1 cellular context compared by ENCODE assay signal in the genomic region with DNA sequence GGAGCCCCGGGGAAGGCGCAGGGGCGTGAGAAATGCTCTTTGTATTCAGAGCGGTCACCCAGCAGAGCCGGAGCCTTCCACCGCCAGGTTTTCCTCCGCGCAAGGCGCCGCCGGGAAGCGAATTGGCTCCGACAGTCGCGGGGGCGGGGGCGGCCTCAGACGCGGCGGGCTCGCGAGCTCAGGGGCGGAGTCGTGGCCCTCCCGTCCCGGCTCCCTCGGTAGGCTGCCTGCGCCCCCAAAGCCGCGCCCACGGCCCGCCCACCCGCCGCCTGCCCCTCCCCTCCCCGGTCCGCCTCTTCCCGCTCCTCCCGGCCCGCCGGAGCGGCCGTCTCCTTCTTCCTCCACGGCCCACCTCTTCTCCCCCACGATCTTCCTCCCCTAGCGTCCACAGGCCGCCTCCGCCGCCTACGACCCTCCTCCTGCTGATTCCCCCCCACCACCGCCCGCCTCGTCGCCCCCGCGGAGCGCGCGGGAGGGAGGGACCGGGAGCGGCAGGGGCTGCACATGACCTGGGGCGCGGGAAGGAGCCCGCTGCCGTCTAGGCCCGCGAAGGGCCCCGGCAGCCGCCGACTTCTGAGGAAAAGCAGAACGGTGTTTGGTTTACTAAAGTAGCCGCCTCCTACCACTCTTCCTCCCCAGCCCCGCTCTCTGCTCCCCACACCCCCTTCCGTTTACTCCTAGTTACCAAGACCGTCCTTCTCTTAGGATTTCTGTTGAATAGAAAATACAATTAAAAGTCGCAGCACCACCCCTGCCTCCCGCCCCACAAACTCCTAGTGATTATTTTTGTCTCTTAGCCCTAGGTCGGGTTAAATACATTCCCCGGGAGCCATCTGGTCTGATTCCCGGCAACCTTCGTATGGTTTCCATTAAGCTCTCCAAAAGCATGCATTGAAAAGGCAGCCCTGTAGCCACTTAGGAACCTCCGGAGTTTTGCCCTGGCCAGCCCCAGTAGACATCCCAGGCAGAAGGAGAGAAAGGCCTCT.
TF ChIP-seq lines count a peak whose summit lies in the region.

No MANE protein-coding gene starts in this region.

TF ChIP-seq in GM12878, 131 proteins besides CTCF, POLR2A, EP300 and RAD21 (continued from another document and continues in another):
- TF ChIP-seq, protein P1, sequence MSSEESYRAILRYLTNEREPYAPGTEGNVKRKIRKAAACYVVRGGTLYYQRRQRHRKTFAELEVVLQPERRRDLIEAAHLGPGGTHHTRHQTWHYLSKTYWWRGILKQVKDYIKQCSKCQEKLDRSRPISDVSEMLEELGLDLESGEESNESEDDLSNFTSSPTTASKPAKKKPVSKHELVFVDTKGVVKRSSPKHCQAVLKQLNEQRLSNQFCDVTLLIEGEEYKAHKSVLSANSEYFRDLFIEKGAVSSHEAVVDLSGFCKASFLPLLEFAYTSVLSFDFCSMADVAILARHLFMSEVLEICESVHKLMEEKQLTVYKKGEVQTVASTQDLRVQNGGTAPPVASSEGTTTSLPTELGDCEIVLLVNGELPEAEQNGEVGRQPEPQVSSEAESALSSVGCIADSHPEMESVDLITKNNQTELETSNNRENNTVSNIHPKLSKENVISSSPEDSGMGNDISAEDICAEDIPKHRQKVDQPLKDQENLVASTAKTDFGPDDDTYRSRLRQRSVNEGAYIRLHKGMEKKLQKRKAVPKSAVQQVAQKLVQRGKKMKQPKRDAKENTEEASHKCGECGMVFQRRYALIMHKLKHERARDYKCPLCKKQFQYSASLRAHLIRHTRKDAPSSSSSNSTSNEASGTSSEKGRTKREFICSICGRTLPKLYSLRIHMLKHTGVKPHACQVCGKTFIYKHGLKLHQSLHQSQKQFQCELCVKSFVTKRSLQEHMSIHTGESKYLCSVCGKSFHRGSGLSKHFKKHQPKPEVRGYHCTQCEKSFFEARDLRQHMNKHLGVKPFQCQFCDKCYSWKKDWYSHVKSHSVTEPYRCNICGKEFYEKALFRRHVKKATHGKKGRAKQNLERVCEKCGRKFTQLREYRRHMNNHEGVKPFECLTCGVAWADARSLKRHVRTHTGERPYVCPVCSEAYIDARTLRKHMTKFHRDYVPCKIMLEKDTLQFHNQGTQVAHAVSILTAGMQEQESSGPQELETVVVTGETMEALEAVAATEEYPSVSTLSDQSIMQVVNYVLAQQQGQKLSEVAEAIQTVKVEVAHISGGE (CRISPR knock-in tag; IDR thresholded peaks at IDR 0.05) = no peak
- TF ChIP-seq NR2F1 (conservative IDR thresholded peaks at IDR 0.05) = no peak
- TF ChIP-seq, protein P2, sequence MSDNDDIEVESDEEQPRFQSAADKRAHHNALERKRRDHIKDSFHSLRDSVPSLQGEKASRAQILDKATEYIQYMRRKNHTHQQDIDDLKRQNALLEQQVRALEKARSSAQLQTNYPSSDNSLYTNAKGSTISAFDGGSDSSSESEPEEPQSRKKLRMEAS (IDR thresholded peaks at IDR 0.05; ENCODE audit: low read depth, low read length) = no peak; the same call in 1 of the 2 replicates
- no peak for TF ChIP-seq FOXK2 (IDR thresholded peaks at IDR 0.05)
- no peak for TF ChIP-seq POU2F2 (IDR thresholded peaks at IDR 0.05; ENCODE audit: borderline replicate concordance, low read depth, low read length)
- TF ChIP-seq SRF (IDR thresholded peaks at IDR 0.05; ENCODE audit: low read depth in 2 of 2, low read length in 2 of 2) = no peak
- TF ChIP-seq SPI1 (IDR thresholded peaks at IDR 0.05; ENCODE audit: borderline replicate concordance, insufficient read depth, low read depth, low read length) = no peak
- no peak for TF ChIP-seq HDAC2 (IDR thresholded peaks at IDR 0.05)
- no peak for TF ChIP-seq KDM1A (IDR thresholded peaks at IDR 0.05; ENCODE audit: borderline replicate concordance)
- no peak for TF ChIP-seq KLF5 (IDR thresholded peaks at IDR 0.05; ENCODE audit: partially characterized antibody)
- TF ChIP-seq POLR2AphosphoS2 (IDR thresholded peaks at IDR 0.05; ENCODE audit: low read depth, low read length) = no peak
- TF ChIP-seq DPF2 (IDR thresholded peaks at IDR 0.05) = no peak
- no peak for TF ChIP-seq CBX5 (IDR thresholded peaks at IDR 0.05; ENCODE audit: low read depth)
- TF ChIP-seq PAX8 (IDR thresholded peaks at IDR 0.05) = no peak
- TF ChIP-seq, protein P3, sequence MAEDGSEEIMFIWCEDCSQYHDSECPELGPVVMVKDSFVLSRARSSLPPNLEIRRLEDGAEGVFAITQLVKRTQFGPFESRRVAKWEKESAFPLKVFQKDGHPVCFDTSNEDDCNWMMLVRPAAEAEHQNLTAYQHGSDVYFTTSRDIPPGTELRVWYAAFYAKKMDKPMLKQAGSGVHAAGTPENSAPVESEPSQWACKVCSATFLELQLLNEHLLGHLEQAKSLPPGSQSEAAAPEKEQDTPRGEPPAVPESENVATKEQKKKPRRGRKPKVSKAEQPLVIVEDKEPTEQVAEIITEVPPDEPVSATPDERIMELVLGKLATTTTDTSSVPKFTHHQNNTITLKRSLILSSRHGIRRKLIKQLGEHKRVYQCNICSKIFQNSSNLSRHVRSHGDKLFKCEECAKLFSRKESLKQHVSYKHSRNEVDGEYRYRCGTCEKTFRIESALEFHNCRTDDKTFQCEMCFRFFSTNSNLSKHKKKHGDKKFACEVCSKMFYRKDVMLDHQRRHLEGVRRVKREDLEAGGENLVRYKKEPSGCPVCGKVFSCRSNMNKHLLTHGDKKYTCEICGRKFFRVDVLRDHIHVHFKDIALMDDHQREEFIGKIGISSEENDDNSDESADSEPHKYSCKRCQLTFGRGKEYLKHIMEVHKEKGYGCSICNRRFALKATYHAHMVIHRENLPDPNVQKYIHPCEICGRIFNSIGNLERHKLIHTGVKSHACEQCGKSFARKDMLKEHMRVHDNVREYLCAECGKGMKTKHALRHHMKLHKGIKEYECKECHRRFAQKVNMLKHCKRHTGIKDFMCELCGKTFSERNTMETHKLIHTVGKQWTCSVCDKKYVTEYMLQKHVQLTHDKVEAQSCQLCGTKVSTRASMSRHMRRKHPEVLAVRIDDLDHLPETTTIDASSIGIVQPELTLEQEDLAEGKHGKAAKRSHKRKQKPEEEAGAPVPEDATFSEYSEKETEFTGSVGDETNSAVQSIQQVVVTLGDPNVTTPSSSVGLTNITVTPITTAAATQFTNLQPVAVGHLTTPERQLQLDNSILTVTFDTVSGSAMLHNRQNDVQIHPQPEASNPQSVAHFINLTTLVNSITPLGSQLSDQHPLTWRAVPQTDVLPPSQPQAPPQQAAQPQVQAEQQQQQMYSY (CRISPR knock-in tag; IDR thresholded peaks at IDR 0.05) = no peak
- no peak for TF ChIP-seq ASH2L (IDR thresholded peaks at IDR 0.05; ENCODE audit: borderline replicate concordance, low read depth)
- TF ChIP-seq YBX1 (IDR thresholded peaks at IDR 0.05) = no peak
- TF ChIP-seq MYB (IDR thresholded peaks at IDR 0.05; ENCODE audit: borderline replicate concordance, low read depth, low read length) = no peak
- TF ChIP-seq PAX5 (IDR thresholded peaks at IDR 0.05; ENCODE audit: borderline replicate concordance, low read depth, low read length) = no peak
- TF ChIP-seq, protein P4, sequence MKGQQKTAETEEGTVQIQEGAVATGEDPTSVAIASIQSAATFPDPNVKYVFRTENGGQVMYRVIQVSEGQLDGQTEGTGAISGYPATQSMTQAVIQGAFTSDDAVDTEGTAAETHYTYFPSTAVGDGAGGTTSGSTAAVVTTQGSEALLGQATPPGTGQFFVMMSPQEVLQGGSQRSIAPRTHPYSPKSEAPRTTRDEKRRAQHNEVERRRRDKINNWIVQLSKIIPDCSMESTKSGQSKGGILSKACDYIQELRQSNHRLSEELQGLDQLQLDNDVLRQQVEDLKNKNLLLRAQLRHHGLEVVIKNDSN (IDR thresholded peaks at IDR 0.05; ENCODE audit: borderline replicate concordance, extremely low read length, insufficient read depth, low read depth, low read length) = peak; percentile 45
- TF ChIP-seq ZSCAN29 (IDR thresholded peaks at IDR 0.05) = no peak
- TF ChIP-seq SREBF2 (IDR thresholded peaks at IDR 0.05; ENCODE audit: low read length) = no peak
- TF ChIP-seq, protein P5, sequence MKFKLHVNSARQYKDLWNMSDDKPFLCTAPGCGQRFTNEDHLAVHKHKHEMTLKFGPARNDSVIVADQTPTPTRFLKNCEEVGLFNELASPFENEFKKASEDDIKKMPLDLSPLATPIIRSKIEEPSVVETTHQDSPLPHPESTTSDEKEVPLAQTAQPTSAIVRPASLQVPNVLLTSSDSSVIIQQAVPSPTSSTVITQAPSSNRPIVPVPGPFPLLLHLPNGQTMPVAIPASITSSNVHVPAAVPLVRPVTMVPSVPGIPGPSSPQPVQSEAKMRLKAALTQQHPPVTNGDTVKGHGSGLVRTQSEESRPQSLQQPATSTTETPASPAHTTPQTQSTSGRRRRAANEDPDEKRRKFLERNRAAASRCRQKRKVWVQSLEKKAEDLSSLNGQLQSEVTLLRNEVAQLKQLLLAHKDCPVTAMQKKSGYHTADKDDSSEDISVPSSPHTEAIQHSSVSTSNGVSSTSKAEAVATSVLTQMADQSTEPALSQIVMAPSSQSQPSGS (IDR thresholded peaks at IDR 0.05; ENCODE audit: low read length) = no peak
- TF ChIP-seq MYC (IDR thresholded peaks at IDR 0.05; ENCODE audit: insufficient read depth, insufficient read length, insufficient replicate concordance, low read length, severe bottlenecking) = no peak
- TF ChIP-seq PML (IDR thresholded peaks at IDR 0.05; ENCODE audit: low read length) = no peak
- TF ChIP-seq, protein P6, sequence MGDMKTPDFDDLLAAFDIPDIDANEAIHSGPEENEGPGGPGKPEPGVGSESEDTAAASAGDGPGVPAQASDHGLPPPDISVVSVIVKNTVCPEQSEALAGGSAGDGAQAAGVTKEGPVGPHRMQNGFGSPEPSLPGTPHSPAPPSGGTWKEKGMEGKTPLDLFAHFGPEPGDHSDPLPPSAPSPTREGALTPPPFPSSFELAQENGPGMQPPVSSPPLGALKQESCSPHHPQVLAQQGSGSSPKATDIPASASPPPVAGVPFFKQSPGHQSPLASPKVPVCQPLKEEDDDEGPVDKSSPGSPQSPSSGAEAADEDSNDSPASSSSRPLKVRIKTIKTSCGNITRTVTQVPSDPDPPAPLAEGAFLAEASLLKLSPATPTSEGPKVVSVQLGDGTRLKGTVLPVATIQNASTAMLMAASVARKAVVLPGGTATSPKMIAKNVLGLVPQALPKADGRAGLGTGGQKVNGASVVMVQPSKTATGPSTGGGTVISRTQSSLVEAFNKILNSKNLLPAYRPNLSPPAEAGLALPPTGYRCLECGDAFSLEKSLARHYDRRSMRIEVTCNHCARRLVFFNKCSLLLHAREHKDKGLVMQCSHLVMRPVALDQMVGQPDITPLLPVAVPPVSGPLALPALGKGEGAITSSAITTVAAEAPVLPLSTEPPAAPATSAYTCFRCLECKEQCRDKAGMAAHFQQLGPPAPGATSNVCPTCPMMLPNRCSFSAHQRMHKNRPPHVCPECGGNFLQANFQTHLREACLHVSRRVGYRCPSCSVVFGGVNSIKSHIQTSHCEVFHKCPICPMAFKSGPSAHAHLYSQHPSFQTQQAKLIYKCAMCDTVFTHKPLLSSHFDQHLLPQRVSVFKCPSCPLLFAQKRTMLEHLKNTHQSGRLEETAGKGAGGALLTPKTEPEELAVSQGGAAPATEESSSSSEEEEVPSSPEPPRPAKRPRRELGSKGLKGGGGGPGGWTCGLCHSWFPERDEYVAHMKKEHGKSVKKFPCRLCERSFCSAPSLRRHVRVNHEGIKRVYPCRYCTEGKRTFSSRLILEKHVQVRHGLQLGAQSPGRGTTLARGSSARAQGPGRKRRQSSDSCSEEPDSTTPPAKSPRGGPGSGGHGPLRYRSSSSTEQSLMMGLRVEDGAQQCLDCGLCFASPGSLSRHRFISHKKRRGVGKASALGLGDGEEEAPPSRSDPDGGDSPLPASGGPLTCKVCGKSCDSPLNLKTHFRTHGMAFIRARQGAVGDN (IDR thresholded peaks at IDR 0.05) = peak; percentile 38; the same call in 1 of the 2 replicates
- peak; percentile 53 for TF ChIP-seq SP1 (IDR thresholded peaks at IDR 0.05; ENCODE audit: low read depth, low read length)
- no peak for TF ChIP-seq BRCA1 (IDR thresholded peaks at IDR 0.05; ENCODE audit: low read depth, low read length)
- TF ChIP-seq BHLHE40 (IDR thresholded peaks at IDR 0.05; ENCODE audit: borderline replicate concordance in 1 of 2, low read depth in 2 of 2, low read length in 1 of 2) = peak; percentile 71 to 87; a peak in 3 of 4 replicates
- TF ChIP-seq, protein P7, sequence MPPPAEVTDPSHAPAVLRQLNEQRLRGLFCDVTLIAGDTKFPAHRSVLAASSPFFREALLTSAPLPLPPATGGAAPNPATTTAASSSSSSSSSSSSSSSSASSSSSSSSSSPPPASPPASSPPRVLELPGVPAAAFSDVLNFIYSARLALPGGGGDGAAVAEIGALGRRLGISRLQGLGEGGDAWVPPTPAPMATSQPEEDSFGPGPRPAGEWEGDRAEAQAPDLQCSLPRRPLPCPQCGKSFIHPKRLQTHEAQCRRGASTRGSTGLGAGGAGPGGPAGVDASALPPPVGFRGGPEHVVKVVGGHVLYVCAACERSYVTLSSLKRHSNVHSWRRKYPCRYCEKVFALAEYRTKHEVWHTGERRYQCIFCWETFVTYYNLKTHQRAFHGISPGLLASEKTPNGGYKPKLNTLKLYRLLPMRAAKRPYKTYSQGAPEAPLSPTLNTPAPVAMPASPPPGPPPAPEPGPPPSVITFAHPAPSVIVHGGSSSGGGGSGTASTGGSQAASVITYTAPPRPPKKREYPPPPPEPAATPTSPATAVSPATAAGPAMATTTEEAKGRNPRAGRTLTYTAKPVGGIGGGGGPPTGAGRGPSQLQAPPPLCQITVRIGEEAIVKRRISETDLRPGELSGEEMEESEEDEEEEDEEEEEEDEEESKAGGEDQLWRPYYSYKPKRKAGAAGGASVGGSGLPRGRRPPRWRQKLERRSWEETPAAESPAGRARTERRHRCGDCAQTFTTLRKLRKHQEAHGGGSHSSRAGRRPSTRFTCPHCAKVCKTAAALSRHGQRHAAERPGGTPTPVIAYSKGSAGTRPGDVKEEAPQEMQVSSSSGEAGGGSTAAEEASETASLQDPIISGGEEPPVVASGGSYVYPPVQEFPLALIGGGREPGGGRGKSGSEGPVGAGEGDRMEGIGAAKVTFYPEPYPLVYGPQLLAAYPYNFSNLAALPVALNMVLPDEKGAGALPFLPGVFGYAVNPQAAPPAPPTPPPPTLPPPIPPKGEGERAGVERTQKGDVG (CRISPR knock-in tag; IDR thresholded peaks at IDR 0.05) = no peak
- TF ChIP-seq SMAD5 (IDR thresholded peaks at IDR 0.05; ENCODE audit: low read depth) = no peak
- no peak for TF ChIP-seq NR2C1 (IDR thresholded peaks at IDR 0.05)
- TF ChIP-seq JUND (IDR thresholded peaks at IDR 0.05; ENCODE audit: low read depth, low read length) = no peak
- no peak for TF ChIP-seq ATF7 (IDR thresholded peaks at IDR 0.05; ENCODE audit: low read depth)
- peak; percentile 32; the same call in 1 of the 2 replicates for TF ChIP-seq RB1 (IDR thresholded peaks at IDR 0.05; ENCODE audit: borderline replicate concordance)
- no peak for TF ChIP-seq ESRRA (IDR thresholded peaks at IDR 0.05; ENCODE audit: low read length)
- no peak for TF ChIP-seq SMC3 (IDR thresholded peaks at IDR 0.05; ENCODE audit: borderline replicate concordance, low read length)
- TF ChIP-seq CREM (IDR thresholded peaks at IDR 0.05; ENCODE audit: low read depth) = no peak
- TF ChIP-seq SUZ12 (IDR thresholded peaks at IDR 0.05; ENCODE audit: unreplicated experiment) = no peak
- TF ChIP-seq RAD51 (IDR thresholded peaks at IDR 0.05) = no peak
- peak; percentile 57; the same call in 1 of the 2 replicates for TF ChIP-seq CHD2 (IDR thresholded peaks at IDR 0.05; ENCODE audit: borderline replicate concordance, low read depth, low read length)
- TF ChIP-seq CHD4 (IDR thresholded peaks at IDR 0.05) = no peak
